8 cellular contexts compared by ENCODE assay signal in the genomic region with DNA sequence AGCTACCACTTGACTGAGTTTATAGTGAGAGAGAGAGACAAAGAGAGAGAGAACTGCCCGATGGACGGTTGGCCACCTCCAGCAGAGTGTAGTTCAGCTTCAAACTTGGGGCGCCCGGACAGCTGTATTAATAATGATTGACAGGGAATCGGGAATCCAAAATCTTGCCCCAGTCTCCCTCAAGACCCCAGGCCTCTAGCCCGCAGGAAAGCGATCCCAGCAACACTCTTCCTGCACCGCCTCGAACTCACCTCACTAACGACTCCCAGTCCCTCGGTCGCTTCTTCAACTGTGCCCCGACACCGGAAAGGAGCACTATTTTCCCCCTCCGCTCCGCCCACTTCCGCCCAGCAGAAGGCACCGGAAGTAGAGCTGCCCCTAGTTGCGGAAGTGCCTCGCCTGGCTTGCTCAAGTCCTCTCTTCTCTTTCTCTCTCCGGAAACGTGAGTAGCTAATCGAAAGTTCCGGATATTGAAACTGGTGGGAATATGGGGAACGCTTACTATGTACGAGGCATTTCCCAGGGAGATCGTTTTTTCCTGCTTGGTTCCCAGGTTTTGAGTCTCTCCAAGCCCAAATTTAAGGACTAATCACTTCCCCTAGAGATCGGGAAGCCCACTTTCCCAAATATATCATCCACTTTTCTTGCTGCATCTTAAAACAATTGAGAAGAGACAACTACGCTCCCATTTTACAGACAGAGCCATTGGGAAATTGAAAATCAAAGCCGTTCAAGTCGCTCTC. TPM values are rescaled to one million over a fixed set of nuclear protein-coding genes. Genes with fewer than 3 reads are reported as not detected.
DNase-seq lines count a peak whose midpoint lies in the region; ATAC-seq lines count a peak whose summit lies in the region.

A gene with protein sequence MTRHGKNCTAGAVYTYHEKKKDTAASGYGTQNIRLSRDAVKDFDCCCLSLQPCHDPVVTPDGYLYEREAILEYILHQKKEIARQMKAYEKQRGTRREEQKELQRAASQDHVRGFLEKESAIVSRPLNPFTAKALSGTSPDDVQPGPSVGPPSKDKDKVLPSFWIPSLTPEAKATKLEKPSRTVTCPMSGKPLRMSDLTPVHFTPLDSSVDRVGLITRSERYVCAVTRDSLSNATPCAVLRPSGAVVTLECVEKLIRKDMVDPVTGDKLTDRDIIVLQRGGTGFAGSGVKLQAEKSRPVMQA (minus strand): TSS at position 293 of the 743 bp plus-strand sequence. CDS start 19,865 bp downstream, outside the sequence.

- DNase-seq in CD1c-positive myeloid dendritic cell (ENCODE audit: extremely low spot score) (peak; percentile 98), HS-27A (ENCODE audit: low read depth) (peak; percentile 95), lung microvascular endothelial cell (ENCODE audit: low read depth in 2 of 2) (peak; percentile 94 to 97)
- peak; percentile 85 for DNase-seq in NK-92 treated with Interleukin-12 subunit alpha and Interleukin-12 subunit beta, amount 100 ng/mL, for 24 hours (lab: John Stamatoyannopoulos, UW)
- DNase-seq in activated CD8-positive, alpha-beta memory T cell treated with anti-CD3 and anti-CD28 coated beads for 1 hour (ENCODE audit: extremely low read depth in 1 of 2, low read depth in 1 of 2), result peak; percentile 91 to 95
- DNase-seq in effector CD4-positive, alpha-beta T cell, result peak; percentile 94
- peak; percentile 79 to 93 (median 90) for DNase-seq in stimulated activated CD4-positive, alpha-beta T cell treated with anti-CD3 and anti-CD28 coated beads, TNF-alpha, amount 100 ng/mL, for 4 hours (ENCODE audit: low read depth in 3 of 3)

- ATAC-seq in GM19455 (IDR thresholded peaks at IDR 0.05; ENCODE audit: unreplicated experiment), result peak; percentile 77

RNA-seq across cellular contexts. Expression of the gene that starts here (rescaled TPM):
- total RNA-seq in lung microvascular endothelial cell, result 87.6 and 105 TPM in 2 replicates

Comparison
In these comparisons a context has a peak if more than half of its experiments do, and no peak if none do; other contexts are left out.
1. Peak in every context shown above with its lines: DNase-seq and ATAC-seq.